1 cellular context compared by ENCODE assay signal in the genomic region with DNA sequence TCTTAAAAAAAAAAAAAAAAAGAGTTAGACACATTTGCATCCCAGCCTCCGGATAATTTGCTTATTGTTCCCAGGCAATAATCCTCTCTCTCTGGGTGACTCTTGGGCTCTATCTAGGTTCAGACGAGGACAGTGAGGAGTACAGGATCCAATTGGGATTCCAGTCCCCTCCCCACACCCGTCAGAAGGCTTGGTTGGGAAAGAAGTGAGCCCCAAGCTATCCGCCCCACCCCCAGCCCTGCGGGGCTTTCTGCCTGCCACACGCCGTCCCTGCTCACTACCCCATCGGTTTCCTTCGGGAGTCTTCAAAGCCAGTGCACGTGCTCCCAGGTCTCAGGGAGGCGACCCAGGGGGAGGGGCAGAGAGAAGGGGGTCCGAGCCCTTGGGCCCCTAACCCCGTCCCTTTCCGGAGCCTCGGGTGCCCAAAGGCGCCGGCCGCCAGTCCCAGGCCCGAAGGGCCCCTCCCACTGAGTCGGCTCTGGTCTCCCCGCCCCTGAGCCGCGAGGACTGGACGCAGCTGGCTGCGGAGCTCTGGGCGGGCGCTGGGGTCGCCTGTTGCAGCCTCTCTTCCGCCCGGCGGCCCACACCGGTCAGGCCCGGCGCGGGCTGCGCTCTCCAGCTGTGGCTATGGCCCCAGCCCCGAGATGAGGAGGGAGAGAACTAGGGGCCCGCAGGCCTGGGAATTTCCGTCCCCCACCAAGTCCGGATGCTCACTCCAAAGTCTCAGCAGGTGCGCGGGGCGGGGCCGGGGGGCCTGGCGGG.
A peak's percentile ranks its signal among the peaks of the same experiment; 100 is the strongest.
TF ChIP-seq lines count a peak whose summit lies in the region.

No MANE protein-coding gene starts in this region.

TF ChIP-seq in HepG2, 621 proteins besides CTCF, POLR2A, EP300 and RAD21 (continued from another document and continues in another):
- TF ChIP-seq ZSCAN21 (CRISPR knock-in tag; IDR thresholded peaks at IDR 0.05; ENCODE audit: borderline replicate concordance) (peak; percentile 79), ZNF101 (CRISPR knock-in tag; IDR thresholded peaks at IDR 0.05; ENCODE audit: borderline replicate concordance, low read depth) (no peak), BCL6 (CRISPR knock-in tag; IDR thresholded peaks at IDR 0.05) (peak; percentile 44; the same call in 1 of the 2 replicates), IRF1 (CRISPR knock-in tag; IDR thresholded peaks at IDR 0.05; ENCODE audit: low read depth) (no peak), ARNTL (CRISPR knock-in tag; IDR thresholded peaks at IDR 0.05) (peak; percentile 57; the same call in 1 of the 2 replicates), ZBTB14 (CRISPR knock-in tag; IDR thresholded peaks at IDR 0.05) (no peak), ZNF263 (CRISPR knock-in tag; IDR thresholded peaks at IDR 0.05) (peak; percentile 64), ZNF713 (CRISPR knock-in tag; IDR thresholded peaks at IDR 0.05) (peak; percentile 77), FOSL2 (CRISPR knock-in tag; IDR thresholded peaks at IDR 0.05) (peak; percentile 51; the same call in 1 of the 2 replicates), RELA (CRISPR knock-in tag; IDR thresholded peaks at IDR 0.05) (no peak), ZNF34 (CRISPR knock-in tag; IDR thresholded peaks at IDR 0.05; ENCODE audit: borderline replicate concordance) (0 out of 2 replicates have a peak, but pooled peaks have one; percentile 63), ZNF607 (CRISPR knock-in tag; IDR thresholded peaks at IDR 0.05; ENCODE audit: borderline replicate concordance) (peak; percentile 57; the same call in 1 of the 2 replicates), ZNF652 (CRISPR knock-in tag; IDR thresholded peaks at IDR 0.05; ENCODE audit: borderline replicate concordance, low read depth) (no peak), SP140L (CRISPR knock-in tag; IDR thresholded peaks at IDR 0.05; ENCODE audit: borderline replicate concordance) (no peak), SRSF4 (IDR thresholded peaks at IDR 0.05; ENCODE audit: low read depth, low read length, poor library complexity, severe bottlenecking) (no peak), ZNF326 (CRISPR knock-in tag; IDR thresholded peaks at IDR 0.05; ENCODE audit: borderline replicate concordance) (no peak), CC2D1A (CRISPR knock-in tag; IDR thresholded peaks at IDR 0.05) (0 out of 2 replicates have a peak, but pooled peaks have one; percentile 71), UBTF (CRISPR knock-in tag; IDR thresholded peaks at IDR 0.05) (peak; percentile 96), HIVEP1 (CRISPR knock-in tag; IDR thresholded peaks at IDR 0.05) (peak; percentile 55; the same call in 1 of the 2 replicates), RARA (CRISPR knock-in tag; IDR thresholded peaks at IDR 0.05) (0 out of 2 replicates have a peak, but pooled peaks have one; percentile 3), ZNF251 (CRISPR knock-in tag; IDR thresholded peaks at IDR 0.05) (no peak), SIN3B (IDR thresholded peaks at IDR 0.05; ENCODE audit: low read length) (no peak), ZNF468 (CRISPR knock-in tag; IDR thresholded peaks at IDR 0.05) (0 out of 2 replicates have a peak, but pooled peaks have one; percentile 36), ZNF772 (CRISPR knock-in tag; IDR thresholded peaks at IDR 0.05) (no peak), ZNF563 (CRISPR knock-in tag; IDR thresholded peaks at IDR 0.05) (no peak), ZNF205 (CRISPR knock-in tag; IDR thresholded peaks at IDR 0.05) (0 out of 2 replicates have a peak, but pooled peaks have one; percentile 29), SOX5 (CRISPR knock-in tag; IDR thresholded peaks at IDR 0.05; ENCODE audit: borderline replicate concordance) (peak; percentile 44; the same call in 1 of the 2 replicates), TBX2 (CRISPR knock-in tag; IDR thresholded peaks at IDR 0.05; ENCODE audit: borderline replicate concordance) (peak; percentile 60; the same call in 1 of the 2 replicates), THAP11 (CRISPR knock-in tag; IDR thresholded peaks at IDR 0.05) (peak; percentile 38; the same call in 1 of the 2 replicates), SATB2 (CRISPR knock-in tag; IDR thresholded peaks at IDR 0.05) (peak; percentile 70; the same call in 1 of the 2 replicates), ZNF737 (CRISPR knock-in tag; IDR thresholded peaks at IDR 0.05; ENCODE audit: borderline replicate concordance) (no peak), HMG20A (CRISPR knock-in tag; IDR thresholded peaks at IDR 0.05; ENCODE audit: borderline replicate concordance) (0 out of 2 replicates have a peak, but pooled peaks have one; percentile 18), SYNCRIP (IDR thresholded peaks at IDR 0.05; ENCODE audit: insufficient read depth, low read depth, low read length) (no peak), ZNF317 (CRISPR knock-in tag; IDR thresholded peaks at IDR 0.05) (0 out of 2 replicates have a peak, but pooled peaks have one; percentile 30)
- TF ChIP-seq, protein P1, sequence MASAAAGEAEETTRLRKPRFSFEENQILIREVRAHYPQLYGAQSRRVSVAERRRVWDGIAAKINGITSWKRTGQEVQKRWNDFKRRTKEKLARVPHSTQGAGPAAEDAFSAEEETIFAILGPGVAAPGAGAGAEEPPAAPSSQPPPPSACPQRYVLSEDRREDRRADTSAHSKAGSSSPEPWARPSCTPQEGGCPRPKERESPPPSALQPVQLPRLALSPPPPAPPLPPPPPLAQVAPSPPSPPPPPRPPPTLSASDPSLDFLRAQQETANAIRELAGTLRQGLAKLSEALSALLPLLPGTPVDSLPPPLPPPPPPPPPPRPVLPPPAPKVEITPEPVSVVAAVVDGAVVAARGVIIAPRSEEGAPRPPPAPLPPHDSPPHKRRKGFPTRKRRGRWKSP (CRISPR knock-in tag; IDR thresholded peaks at IDR 0.05) = peak; percentile 64; the same call in 1 of the 2 replicates
- TF ChIP-seq, protein P2, sequence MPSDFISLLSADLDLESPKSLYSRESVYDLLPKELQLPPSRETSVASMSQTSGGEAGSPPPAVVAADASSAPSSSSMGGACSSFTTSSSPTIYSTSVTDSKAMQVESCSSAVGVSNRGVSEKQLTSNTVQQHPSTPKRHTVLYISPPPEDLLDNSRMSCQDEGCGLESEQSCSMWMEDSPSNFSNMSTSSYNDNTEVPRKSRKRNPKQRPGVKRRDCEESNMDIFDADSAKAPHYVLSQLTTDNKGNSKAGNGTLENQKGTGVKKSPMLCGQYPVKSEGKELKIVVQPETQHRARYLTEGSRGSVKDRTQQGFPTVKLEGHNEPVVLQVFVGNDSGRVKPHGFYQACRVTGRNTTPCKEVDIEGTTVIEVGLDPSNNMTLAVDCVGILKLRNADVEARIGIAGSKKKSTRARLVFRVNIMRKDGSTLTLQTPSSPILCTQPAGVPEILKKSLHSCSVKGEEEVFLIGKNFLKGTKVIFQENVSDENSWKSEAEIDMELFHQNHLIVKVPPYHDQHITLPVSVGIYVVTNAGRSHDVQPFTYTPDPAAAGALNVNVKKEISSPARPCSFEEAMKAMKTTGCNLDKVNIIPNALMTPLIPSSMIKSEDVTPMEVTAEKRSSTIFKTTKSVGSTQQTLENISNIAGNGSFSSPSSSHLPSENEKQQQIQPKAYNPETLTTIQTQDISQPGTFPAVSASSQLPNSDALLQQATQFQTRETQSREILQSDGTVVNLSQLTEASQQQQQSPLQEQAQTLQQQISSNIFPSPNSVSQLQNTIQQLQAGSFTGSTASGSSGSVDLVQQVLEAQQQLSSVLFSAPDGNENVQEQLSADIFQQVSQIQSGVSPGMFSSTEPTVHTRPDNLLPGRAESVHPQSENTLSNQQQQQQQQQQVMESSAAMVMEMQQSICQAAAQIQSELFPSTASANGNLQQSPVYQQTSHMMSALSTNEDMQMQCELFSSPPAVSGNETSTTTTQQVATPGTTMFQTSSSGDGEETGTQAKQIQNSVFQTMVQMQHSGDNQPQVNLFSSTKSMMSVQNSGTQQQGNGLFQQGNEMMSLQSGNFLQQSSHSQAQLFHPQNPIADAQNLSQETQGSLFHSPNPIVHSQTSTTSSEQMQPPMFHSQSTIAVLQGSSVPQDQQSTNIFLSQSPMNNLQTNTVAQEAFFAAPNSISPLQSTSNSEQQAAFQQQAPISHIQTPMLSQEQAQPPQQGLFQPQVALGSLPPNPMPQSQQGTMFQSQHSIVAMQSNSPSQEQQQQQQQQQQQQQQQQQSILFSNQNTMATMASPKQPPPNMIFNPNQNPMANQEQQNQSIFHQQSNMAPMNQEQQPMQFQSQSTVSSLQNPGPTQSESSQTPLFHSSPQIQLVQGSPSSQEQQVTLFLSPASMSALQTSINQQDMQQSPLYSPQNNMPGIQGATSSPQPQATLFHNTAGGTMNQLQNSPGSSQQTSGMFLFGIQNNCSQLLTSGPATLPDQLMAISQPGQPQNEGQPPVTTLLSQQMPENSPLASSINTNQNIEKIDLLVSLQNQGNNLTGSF (CRISPR knock-in tag; IDR thresholded peaks at IDR 0.05) = peak; percentile 84; the same call in 1 of the 2 replicates
- TF ChIP-seq, protein P3, sequence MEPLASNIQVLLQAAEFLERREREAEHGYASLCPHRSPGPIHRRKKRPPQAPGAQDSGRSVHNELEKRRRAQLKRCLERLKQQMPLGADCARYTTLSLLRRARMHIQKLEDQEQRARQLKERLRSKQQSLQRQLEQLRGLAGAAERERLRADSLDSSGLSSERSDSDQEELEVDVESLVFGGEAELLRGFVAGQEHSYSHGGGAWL (CRISPR knock-in tag; IDR thresholded peaks at IDR 0.05) = peak; percentile 56; the same call in 1 of the 2 replicates
- TF ChIP-seq, protein P4, sequence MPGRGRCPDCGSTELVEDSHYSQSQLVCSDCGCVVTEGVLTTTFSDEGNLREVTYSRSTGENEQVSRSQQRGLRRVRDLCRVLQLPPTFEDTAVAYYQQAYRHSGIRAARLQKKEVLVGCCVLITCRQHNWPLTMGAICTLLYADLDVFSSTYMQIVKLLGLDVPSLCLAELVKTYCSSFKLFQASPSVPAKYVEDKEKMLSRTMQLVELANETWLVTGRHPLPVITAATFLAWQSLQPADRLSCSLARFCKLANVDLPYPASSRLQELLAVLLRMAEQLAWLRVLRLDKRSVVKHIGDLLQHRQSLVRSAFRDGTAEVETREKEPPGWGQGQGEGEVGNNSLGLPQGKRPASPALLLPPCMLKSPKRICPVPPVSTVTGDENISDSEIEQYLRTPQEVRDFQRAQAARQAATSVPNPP (CRISPR knock-in tag; IDR thresholded peaks at IDR 0.05) = no peak
- TF ChIP-seq, protein P5, sequence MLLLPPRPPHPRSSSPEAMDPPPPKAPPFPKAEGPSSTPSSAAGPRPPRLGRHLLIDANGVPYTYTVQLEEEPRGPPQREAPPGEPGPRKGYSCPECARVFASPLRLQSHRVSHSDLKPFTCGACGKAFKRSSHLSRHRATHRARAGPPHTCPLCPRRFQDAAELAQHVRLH (CRISPR knock-in tag; IDR thresholded peaks at IDR 0.05; ENCODE audit: borderline replicate concordance, low read depth) = peak; percentile 60; the same call in 1 of the 2 replicates
- TF ChIP-seq, protein P6, sequence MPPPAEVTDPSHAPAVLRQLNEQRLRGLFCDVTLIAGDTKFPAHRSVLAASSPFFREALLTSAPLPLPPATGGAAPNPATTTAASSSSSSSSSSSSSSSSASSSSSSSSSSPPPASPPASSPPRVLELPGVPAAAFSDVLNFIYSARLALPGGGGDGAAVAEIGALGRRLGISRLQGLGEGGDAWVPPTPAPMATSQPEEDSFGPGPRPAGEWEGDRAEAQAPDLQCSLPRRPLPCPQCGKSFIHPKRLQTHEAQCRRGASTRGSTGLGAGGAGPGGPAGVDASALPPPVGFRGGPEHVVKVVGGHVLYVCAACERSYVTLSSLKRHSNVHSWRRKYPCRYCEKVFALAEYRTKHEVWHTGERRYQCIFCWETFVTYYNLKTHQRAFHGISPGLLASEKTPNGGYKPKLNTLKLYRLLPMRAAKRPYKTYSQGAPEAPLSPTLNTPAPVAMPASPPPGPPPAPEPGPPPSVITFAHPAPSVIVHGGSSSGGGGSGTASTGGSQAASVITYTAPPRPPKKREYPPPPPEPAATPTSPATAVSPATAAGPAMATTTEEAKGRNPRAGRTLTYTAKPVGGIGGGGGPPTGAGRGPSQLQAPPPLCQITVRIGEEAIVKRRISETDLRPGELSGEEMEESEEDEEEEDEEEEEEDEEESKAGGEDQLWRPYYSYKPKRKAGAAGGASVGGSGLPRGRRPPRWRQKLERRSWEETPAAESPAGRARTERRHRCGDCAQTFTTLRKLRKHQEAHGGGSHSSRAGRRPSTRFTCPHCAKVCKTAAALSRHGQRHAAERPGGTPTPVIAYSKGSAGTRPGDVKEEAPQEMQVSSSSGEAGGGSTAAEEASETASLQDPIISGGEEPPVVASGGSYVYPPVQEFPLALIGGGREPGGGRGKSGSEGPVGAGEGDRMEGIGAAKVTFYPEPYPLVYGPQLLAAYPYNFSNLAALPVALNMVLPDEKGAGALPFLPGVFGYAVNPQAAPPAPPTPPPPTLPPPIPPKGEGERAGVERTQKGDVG (CRISPR knock-in tag; IDR thresholded peaks at IDR 0.05; ENCODE audit: borderline replicate concordance) = peak; percentile 41; the same call in 1 of the 2 replicates
